ENCODE assay signal across 2 cellular contexts in genomic region chr3:132382688-132383194, GRCh38.
TF ChIP-seq lines count a peak whose summit lies in the region.

No MANE protein-coding gene starts in this region.

TF ChIP-seq in HCT116, 20 proteins besides CTCF, POLR2A, EP300 and RAD21:
- TF ChIP-seq POLR2AphosphoS5 (IDR thresholded peaks at IDR 0.05; ENCODE audit: low read depth, low read length) (no peak), REST (IDR thresholded peaks at IDR 0.05; ENCODE audit: low read depth) (no peak), SP1 (IDR thresholded peaks at IDR 0.05; ENCODE audit: low read depth) (no peak), TCF7L2 (IDR thresholded peaks at IDR 0.05; ENCODE audit: borderline replicate concordance, extremely low read depth, insufficient read depth, insufficient read length) (no peak), FOSL1 (IDR thresholded peaks at IDR 0.05; ENCODE audit: low read depth) (no peak), CEBPB (IDR thresholded peaks at IDR 0.05; ENCODE audit: low read depth) (no peak), EGR1 (IDR thresholded peaks at IDR 0.05; ENCODE audit: low read depth) (no peak), ATF3 (IDR thresholded peaks at IDR 0.05) (no peak), EZH2phosphoT487 (IDR thresholded peaks at IDR 0.05; ENCODE audit: borderline replicate concordance) (no peak), JUND (IDR thresholded peaks at IDR 0.05) (no peak), ZFX (IDR thresholded peaks at IDR 0.05) (no peak), ELF1 (IDR thresholded peaks at IDR 0.05; ENCODE audit: borderline replicate concordance, low read depth) (no peak), ZNF274 (IDR thresholded peaks at IDR 0.05; ENCODE audit: low read depth, low read length) (no peak), EZH2 (IDR thresholded peaks at IDR 0.05) (no peak), SIN3A (IDR thresholded peaks at IDR 0.05; ENCODE audit: low read depth) (no peak), SRF (IDR thresholded peaks at IDR 0.05; ENCODE audit: low read depth) (no peak), YY1 (IDR thresholded peaks at IDR 0.05; ENCODE audit: extremely low read depth, insufficient replicate concordance, low read depth, low read length) (no peak)
- TF ChIP-seq, protein P1, sequence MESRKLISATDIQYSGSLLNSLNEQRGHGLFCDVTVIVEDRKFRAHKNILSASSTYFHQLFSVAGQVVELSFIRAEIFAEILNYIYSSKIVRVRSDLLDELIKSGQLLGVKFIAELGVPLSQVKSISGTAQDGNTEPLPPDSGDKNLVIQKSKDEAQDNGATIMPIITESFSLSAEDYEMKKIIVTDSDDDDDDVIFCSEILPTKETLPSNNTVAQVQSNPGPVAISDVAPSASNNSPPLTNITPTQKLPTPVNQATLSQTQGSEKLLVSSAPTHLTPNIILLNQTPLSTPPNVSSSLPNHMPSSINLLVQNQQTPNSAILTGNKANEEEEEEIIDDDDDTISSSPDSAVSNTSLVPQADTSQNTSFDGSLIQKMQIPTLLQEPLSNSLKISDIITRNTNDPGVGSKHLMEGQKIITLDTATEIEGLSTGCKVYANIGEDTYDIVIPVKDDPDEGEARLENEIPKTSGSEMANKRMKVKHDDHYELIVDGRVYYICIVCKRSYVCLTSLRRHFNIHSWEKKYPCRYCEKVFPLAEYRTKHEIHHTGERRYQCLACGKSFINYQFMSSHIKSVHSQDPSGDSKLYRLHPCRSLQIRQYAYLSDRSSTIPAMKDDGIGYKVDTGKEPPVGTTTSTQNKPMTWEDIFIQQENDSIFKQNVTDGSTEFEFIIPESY (IDR thresholded peaks at IDR 0.05; ENCODE audit: extremely low read depth, insufficient replicate concordance, low read length) = no peak
- TF ChIP-seq, protein P2, sequence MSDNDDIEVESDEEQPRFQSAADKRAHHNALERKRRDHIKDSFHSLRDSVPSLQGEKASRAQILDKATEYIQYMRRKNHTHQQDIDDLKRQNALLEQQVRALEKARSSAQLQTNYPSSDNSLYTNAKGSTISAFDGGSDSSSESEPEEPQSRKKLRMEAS (IDR thresholded peaks at IDR 0.05) = no peak

TF ChIP-seq in H1, 55 proteins besides CTCF, POLR2A, EP300 and RAD21:
- TF ChIP-seq POLR2AphosphoS5 (IDR thresholded peaks at IDR 0.05; ENCODE audit: low read depth, low read length) (peak; percentile 77), ZNF274 (IDR thresholded peaks at IDR 0.05; ENCODE audit: borderline replicate concordance, extremely low read depth, low read length) (no peak), ATF3 (IDR thresholded peaks at IDR 0.05; ENCODE audit: insufficient read depth, low read depth, low read length) (0 out of 2 replicates have a peak, but pooled peaks have one; percentile 20), NANOG (IDR thresholded peaks at IDR 0.05; ENCODE audit: insufficient read depth, low read depth, low read length, poor library complexity, severe bottlenecking) (no peak), GTF2F1 (IDR thresholded peaks at IDR 0.05; ENCODE audit: borderline replicate concordance, low read depth, low read length) (no peak), ASH2L (IDR thresholded peaks at IDR 0.05; ENCODE audit: low read length) (peak; percentile 66), SIX5 (IDR thresholded peaks at IDR 0.05; ENCODE audit: low read depth, low read length) (no peak), CTBP2 (IDR thresholded peaks at IDR 0.05; ENCODE audit: borderline replicate concordance, insufficient read depth, insufficient read length, low read length) (no peak), CHD1 (IDR thresholded peaks at IDR 0.05; ENCODE audit: low read depth, low read length) (no peak)
- TF ChIP-seq, protein P3, sequence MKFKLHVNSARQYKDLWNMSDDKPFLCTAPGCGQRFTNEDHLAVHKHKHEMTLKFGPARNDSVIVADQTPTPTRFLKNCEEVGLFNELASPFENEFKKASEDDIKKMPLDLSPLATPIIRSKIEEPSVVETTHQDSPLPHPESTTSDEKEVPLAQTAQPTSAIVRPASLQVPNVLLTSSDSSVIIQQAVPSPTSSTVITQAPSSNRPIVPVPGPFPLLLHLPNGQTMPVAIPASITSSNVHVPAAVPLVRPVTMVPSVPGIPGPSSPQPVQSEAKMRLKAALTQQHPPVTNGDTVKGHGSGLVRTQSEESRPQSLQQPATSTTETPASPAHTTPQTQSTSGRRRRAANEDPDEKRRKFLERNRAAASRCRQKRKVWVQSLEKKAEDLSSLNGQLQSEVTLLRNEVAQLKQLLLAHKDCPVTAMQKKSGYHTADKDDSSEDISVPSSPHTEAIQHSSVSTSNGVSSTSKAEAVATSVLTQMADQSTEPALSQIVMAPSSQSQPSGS (IDR thresholded peaks at IDR 0.05; ENCODE audit: low read length) = no peak; the same call in 1 of the 2 replicates
- TF ChIP-seq, protein P2 (IDR thresholded peaks at IDR 0.05) = 0 out of 2 replicates have a peak, but pooled peaks have one; percentile 21
